Comparison of ENCODE assay signal across 25 cellular contexts in the genomic region with DNA sequence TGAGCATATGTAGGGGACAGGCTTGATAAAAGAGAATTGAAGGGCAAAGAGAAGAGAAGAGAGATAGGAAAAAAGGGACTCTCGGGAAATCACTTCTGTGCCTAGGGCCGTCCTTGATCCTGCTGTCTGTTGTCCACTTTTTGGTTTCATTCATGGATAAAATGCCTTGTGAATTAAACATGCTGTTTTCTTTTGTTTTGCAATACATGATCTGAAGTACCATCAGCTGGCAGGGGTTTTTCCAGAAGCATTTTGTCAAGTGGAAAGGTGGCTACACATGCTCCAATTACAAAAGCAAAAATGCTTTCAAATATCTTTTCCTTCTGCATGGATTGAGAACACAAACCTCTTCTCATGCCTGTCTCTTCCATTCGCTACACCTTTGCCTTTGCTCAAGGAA.
A peak's percentile ranks its signal among the peaks of the same experiment; 100 is the strongest.
DNase-seq lines count a peak whose midpoint lies in the region.
"Had no signal": no experiment of that assay in that cellular context is flagged by ENCODE, and none has a peak within 500 bp of the region (broad histone marks: within the 10 kb centered on the region; RNA-seq: fewer than 3 reads in every experiment).

No MANE protein-coding gene starts in this region.

- intact Hi-C loops in cardiac septum (cut with DNase I): no loop called here

- H3K27me3 ChIP-seq in layer of hippocampus (ENCODE audit: control insufficient read depth, insufficient read depth, low read length): no peaks in the 10 kb centered on the region
- H3K27me3 ChIP-seq: Peyer's patch, SJCRH30 had no signal

- peak; percentile 22 for DNase-seq in DMS53 (lab: John Stamatoyannopoulos, UW)
- no peak for DNase-seq in DMS53 treated with DMSO at 0.1 percent for 48 hours (lab: John Stamatoyannopoulos, UW; ENCODE audit: unreplicated experiment)
- peak; percentile 45 for DNase-seq in NCI-H345 treated with DMSO at 0.1 percent for 48 hours (lab: John Stamatoyannopoulos, UW; ENCODE audit: unreplicated experiment)
- no peak for DNase-seq in NCI-H2171 (lab: John Stamatoyannopoulos, UW)
- no peak for DNase-seq in GF-D8 (lab: John Stamatoyannopoulos, UW)
- no peak for DNase-seq in cardiac septum (ENCODE audit: low spot score)
- DNase-seq: ACHN; AML-193; C1 segment of cervical spinal cord; Calu3; CD8-positive, alpha-beta memory T cell; DMS153; H7; HFFc6; MM.1S; NCI-H1048; NCI-H1417 treated with DMSO at 0.1 percent for 48 hours; NCI-H1930; NCI-H524; NCI-H774; Peyer's patch; SJCRH30 had no signal

- H3K27ac ChIP-seq in layer of hippocampus (ENCODE audit: low read depth, low read length): peak overlapping the region; percentile 66
- peak overlapping the region; percentile 91 for H3K27ac ChIP-seq in temporal lobe (ENCODE audit: low read depth, low read length)
- H3K27ac ChIP-seq: 22Rv1, Peyer's patch, SJCRH30 had no signal

Comparison
In these comparisons a context has a peak if more than half of its experiments do, and no peak if none do; other contexts are left out.
1. DNase-seq: peak in DMS53 (single experiment) and NCI-H345 treated with DMSO at 0.1 percent for 48 hours (single experiment); none in DMS53 treated with DMSO at 0.1 percent for 48 hours (single experiment), NCI-H2171 (single experiment), GF-D8 (single experiment) and cardiac septum (single experiment).